1 cellular context compared by ENCODE assay signal in genomic region chr17:40098846-40099626, GRCh38.
TF ChIP-seq lines count a peak whose summit lies in the region.

No MANE protein-coding gene starts in this region.

TF ChIP-seq in GM12878, 131 proteins besides CTCF, POLR2A, EP300 and RAD21 (continues in another document):
- TF ChIP-seq MXI1 (IDR thresholded peaks at IDR 0.05; ENCODE audit: low read depth, low read length) = peak; percentile 99
- peak; percentile 32 for TF ChIP-seq HCFC1 (IDR thresholded peaks at IDR 0.05; ENCODE audit: low read length)
- no peak for TF ChIP-seq SMAD5 (IDR thresholded peaks at IDR 0.05; ENCODE audit: low read depth)
- TF ChIP-seq JUND (IDR thresholded peaks at IDR 0.05; ENCODE audit: low read depth, low read length) = 0 out of 2 replicates have a peak, but pooled peaks have one; percentile 23
- TF ChIP-seq MTA2 (IDR thresholded peaks at IDR 0.05; ENCODE audit: low read depth) = no peak
- no peak for TF ChIP-seq MEF2A (IDR thresholded peaks at IDR 0.05; ENCODE audit: insufficient read depth, low read depth, low read length)
- no peak for TF ChIP-seq CBX5 (IDR thresholded peaks at IDR 0.05; ENCODE audit: low read depth)
- TF ChIP-seq IKZF2 (IDR thresholded peaks at IDR 0.05) = peak in 1 of 2 experiments; percentile 53; a peak in 3 of 4 replicates
- TF ChIP-seq NBN (IDR thresholded peaks at IDR 0.05) = peak; percentile 86
- peak; percentile 88 for TF ChIP-seq RAD51 (IDR thresholded peaks at IDR 0.05)
- TF ChIP-seq, protein P1, sequence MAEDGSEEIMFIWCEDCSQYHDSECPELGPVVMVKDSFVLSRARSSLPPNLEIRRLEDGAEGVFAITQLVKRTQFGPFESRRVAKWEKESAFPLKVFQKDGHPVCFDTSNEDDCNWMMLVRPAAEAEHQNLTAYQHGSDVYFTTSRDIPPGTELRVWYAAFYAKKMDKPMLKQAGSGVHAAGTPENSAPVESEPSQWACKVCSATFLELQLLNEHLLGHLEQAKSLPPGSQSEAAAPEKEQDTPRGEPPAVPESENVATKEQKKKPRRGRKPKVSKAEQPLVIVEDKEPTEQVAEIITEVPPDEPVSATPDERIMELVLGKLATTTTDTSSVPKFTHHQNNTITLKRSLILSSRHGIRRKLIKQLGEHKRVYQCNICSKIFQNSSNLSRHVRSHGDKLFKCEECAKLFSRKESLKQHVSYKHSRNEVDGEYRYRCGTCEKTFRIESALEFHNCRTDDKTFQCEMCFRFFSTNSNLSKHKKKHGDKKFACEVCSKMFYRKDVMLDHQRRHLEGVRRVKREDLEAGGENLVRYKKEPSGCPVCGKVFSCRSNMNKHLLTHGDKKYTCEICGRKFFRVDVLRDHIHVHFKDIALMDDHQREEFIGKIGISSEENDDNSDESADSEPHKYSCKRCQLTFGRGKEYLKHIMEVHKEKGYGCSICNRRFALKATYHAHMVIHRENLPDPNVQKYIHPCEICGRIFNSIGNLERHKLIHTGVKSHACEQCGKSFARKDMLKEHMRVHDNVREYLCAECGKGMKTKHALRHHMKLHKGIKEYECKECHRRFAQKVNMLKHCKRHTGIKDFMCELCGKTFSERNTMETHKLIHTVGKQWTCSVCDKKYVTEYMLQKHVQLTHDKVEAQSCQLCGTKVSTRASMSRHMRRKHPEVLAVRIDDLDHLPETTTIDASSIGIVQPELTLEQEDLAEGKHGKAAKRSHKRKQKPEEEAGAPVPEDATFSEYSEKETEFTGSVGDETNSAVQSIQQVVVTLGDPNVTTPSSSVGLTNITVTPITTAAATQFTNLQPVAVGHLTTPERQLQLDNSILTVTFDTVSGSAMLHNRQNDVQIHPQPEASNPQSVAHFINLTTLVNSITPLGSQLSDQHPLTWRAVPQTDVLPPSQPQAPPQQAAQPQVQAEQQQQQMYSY (CRISPR knock-in tag; IDR thresholded peaks at IDR 0.05) = no peak
- TF ChIP-seq SP1 (IDR thresholded peaks at IDR 0.05; ENCODE audit: low read depth, low read length) = peak; percentile 44
- TF ChIP-seq BMI1 (IDR thresholded peaks at IDR 0.05; ENCODE audit: borderline replicate concordance) = peak; percentile 96
- TF ChIP-seq ELK1 (IDR thresholded peaks at IDR 0.05; ENCODE audit: low read depth, low read length) = peak; percentile 46; the same call in 1 of the 2 replicates
- TF ChIP-seq NRF1 (conservative IDR thresholded peaks at IDR 0.05; ENCODE audit: low read depth, low read length) = no peak
- no peak for TF ChIP-seq SMARCA5 (IDR thresholded peaks at IDR 0.05)
- TF ChIP-seq NR2F1 (conservative IDR thresholded peaks at IDR 0.05) = peak; percentile 54; the same call in 1 of the 2 replicates
- no peak for TF ChIP-seq KAT2A (conservative IDR thresholded peaks at IDR 0.05; ENCODE audit: control insufficient read depth, low read depth, low read length)
- peak; percentile 91 for TF ChIP-seq MYC (IDR thresholded peaks at IDR 0.05; ENCODE audit: insufficient read depth, insufficient read length, insufficient replicate concordance, low read length, severe bottlenecking)
- TF ChIP-seq CHD2 (IDR thresholded peaks at IDR 0.05; ENCODE audit: borderline replicate concordance, low read depth, low read length) = peak; percentile 83
- TF ChIP-seq EGR1 (IDR thresholded peaks at IDR 0.05; ENCODE audit: borderline replicate concordance in 1 of 2, low read depth in 2 of 2, low read length in 2 of 2) = peak in 1 of 2 experiments; percentile 96; a peak in 2 of 3 replicates
- TF ChIP-seq ZNF274 (IDR thresholded peaks at IDR 0.05; ENCODE audit: insufficient read depth, insufficient read length) = no peak
- TF ChIP-seq BACH1 (IDR thresholded peaks at IDR 0.05; ENCODE audit: borderline replicate concordance) = 0 out of 2 replicates have a peak, but pooled peaks have one; percentile 25
- no peak for TF ChIP-seq POLR2AphosphoS2 (IDR thresholded peaks at IDR 0.05; ENCODE audit: low read depth, low read length)
- no peak for TF ChIP-seq GABPA (IDR thresholded peaks at IDR 0.05; ENCODE audit: low read depth)
- TF ChIP-seq YY1 (IDR thresholded peaks at IDR 0.05; ENCODE audit: low read depth, low read length) = 0 out of 2 replicates have a peak, but pooled peaks have one; percentile 34
- TF ChIP-seq ZNF24 (IDR thresholded peaks at IDR 0.05) = no peak
- TF ChIP-seq, protein P2, sequence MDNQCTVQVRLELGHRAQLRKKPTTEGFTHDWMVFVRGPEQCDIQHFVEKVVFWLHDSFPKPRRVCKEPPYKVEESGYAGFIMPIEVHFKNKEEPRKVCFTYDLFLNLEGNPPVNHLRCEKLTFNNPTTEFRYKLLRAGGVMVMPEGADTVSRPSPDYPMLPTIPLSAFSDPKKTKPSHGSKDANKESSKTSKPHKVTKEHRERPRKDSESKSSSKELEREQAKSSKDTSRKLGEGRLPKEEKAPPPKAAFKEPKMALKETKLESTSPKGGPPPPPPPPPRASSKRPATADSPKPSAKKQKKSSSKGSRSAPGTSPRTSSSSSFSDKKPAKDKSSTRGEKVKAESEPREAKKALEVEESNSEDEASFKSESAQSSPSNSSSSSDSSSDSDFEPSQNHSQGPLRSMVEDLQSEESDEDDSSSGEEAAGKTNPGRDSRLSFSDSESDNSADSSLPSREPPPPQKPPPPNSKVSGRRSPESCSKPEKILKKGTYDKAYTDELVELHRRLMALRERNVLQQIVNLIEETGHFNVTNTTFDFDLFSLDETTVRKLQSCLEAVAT (IDR thresholded peaks at IDR 0.05) = peak; percentile 25; the same call in 1 of the 2 replicates
- 0 out of 2 replicates have a peak, but pooled peaks have one; percentile 18 for TF ChIP-seq LARP7 (IDR thresholded peaks at IDR 0.05)
- peak; percentile 81 for TF ChIP-seq FOXK2 (IDR thresholded peaks at IDR 0.05)
- TF ChIP-seq CBFB (IDR thresholded peaks at IDR 0.05; ENCODE audit: low read depth) = no peak
- TF ChIP-seq, protein P3, sequence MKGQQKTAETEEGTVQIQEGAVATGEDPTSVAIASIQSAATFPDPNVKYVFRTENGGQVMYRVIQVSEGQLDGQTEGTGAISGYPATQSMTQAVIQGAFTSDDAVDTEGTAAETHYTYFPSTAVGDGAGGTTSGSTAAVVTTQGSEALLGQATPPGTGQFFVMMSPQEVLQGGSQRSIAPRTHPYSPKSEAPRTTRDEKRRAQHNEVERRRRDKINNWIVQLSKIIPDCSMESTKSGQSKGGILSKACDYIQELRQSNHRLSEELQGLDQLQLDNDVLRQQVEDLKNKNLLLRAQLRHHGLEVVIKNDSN (IDR thresholded peaks at IDR 0.05; ENCODE audit: borderline replicate concordance, extremely low read length, insufficient read depth, low read depth, low read length) = peak; percentile 71
- peak; percentile 61 for TF ChIP-seq TAF1 (IDR thresholded peaks at IDR 0.05; ENCODE audit: borderline replicate concordance, low read depth, low read length)
- TF ChIP-seq CREM (IDR thresholded peaks at IDR 0.05; ENCODE audit: low read depth) = peak; percentile 33; the same call in 1 of the 2 replicates
- TF ChIP-seq, protein P4, sequence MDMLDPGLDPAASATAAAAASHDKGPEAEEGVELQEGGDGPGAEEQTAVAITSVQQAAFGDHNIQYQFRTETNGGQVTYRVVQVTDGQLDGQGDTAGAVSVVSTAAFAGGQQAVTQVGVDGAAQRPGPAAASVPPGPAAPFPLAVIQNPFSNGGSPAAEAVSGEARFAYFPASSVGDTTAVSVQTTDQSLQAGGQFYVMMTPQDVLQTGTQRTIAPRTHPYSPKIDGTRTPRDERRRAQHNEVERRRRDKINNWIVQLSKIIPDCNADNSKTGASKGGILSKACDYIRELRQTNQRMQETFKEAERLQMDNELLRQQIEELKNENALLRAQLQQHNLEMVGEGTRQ (IDR thresholded peaks at IDR 0.05; ENCODE audit: borderline replicate concordance, low read depth, low read length) = peak; percentile 65
- TF ChIP-seq, protein P5, sequence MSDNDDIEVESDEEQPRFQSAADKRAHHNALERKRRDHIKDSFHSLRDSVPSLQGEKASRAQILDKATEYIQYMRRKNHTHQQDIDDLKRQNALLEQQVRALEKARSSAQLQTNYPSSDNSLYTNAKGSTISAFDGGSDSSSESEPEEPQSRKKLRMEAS (IDR thresholded peaks at IDR 0.05; ENCODE audit: low read depth, low read length) = peak; percentile 99
- TF ChIP-seq SIN3A (IDR thresholded peaks at IDR 0.05; ENCODE audit: low read depth, low read length) = peak; percentile 96
- TF ChIP-seq, protein P6, sequence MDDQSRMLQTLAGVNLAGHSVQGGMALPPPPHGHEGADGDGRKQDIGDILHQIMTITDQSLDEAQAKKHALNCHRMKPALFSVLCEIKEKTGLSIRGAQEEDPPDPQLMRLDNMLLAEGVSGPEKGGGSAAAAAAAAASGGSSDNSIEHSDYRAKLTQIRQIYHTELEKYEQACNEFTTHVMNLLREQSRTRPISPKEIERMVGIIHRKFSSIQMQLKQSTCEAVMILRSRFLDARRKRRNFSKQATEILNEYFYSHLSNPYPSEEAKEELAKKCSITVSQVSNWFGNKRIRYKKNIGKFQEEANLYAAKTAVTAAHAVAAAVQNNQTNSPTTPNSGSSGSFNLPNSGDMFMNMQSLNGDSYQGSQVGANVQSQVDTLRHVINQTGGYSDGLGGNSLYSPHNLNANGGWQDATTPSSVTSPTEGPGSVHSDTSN (IDR thresholded peaks at IDR 0.05; ENCODE audit: insufficient replicate concordance, low read depth, low read length) = peak; percentile 87
- no peak for TF ChIP-seq RUNX3 (IDR thresholded peaks at IDR 0.05; ENCODE audit: low read length)
- TF ChIP-seq RELB (IDR thresholded peaks at IDR 0.05; ENCODE audit: low read depth) = peak; percentile 35; the same call in 1 of the 2 replicates
- TF ChIP-seq ZSCAN29 (IDR thresholded peaks at IDR 0.05) = no peak
- peak; percentile 54; the same call in 1 of the 2 replicates for TF ChIP-seq ATF7 (IDR thresholded peaks at IDR 0.05; ENCODE audit: low read depth)
- TF ChIP-seq, protein P7, sequence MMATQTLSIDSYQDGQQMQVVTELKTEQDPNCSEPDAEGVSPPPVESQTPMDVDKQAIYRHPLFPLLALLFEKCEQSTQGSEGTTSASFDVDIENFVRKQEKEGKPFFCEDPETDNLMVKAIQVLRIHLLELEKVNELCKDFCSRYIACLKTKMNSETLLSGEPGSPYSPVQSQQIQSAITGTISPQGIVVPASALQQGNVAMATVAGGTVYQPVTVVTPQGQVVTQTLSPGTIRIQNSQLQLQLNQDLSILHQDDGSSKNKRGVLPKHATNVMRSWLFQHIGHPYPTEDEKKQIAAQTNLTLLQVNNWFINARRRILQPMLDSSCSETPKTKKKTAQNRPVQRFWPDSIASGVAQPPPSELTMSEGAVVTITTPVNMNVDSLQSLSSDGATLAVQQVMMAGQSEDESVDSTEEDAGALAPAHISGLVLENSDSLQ (IDR thresholded peaks at IDR 0.05) = peak; percentile 96
- no peak; the same call in 1 of the 2 replicates for TF ChIP-seq CREB1 (IDR thresholded peaks at IDR 0.05; ENCODE audit: low read depth)
- TF ChIP-seq ZZZ3 (IDR thresholded peaks at IDR 0.05; ENCODE audit: control insufficient read depth, insufficient read length, low read depth) = no peak
- TF ChIP-seq SIX5 (IDR thresholded peaks at IDR 0.05; ENCODE audit: low read depth, low read length, severe bottlenecking) = no peak
- peak; percentile 96 for TF ChIP-seq MEF2B (IDR thresholded peaks at IDR 0.05; ENCODE audit: partially characterized antibody, poor library complexity, severe bottlenecking)
- peak; percentile 90 for TF ChIP-seq ZNF687 (IDR thresholded peaks at IDR 0.05)
- TF ChIP-seq RFX5 (IDR thresholded peaks at IDR 0.05; ENCODE audit: low read depth, low read length) = 0 out of 2 replicates have a peak, but pooled peaks have one; percentile 31
- no peak for TF ChIP-seq EZH2 (IDR thresholded peaks at IDR 0.05; ENCODE audit: borderline replicate concordance, control insufficient read depth, low read depth, low read length)
- TF ChIP-seq BHLHE40 (IDR thresholded peaks at IDR 0.05; ENCODE audit: borderline replicate concordance in 1 of 2, low read depth in 2 of 2, low read length in 1 of 2) = peak; percentile 98
- peak; percentile 90 for TF ChIP-seq HDGF (IDR thresholded peaks at IDR 0.05)
